Comparison of ENCODE assay signal across 8 cellular contexts in the genomic region with DNA sequence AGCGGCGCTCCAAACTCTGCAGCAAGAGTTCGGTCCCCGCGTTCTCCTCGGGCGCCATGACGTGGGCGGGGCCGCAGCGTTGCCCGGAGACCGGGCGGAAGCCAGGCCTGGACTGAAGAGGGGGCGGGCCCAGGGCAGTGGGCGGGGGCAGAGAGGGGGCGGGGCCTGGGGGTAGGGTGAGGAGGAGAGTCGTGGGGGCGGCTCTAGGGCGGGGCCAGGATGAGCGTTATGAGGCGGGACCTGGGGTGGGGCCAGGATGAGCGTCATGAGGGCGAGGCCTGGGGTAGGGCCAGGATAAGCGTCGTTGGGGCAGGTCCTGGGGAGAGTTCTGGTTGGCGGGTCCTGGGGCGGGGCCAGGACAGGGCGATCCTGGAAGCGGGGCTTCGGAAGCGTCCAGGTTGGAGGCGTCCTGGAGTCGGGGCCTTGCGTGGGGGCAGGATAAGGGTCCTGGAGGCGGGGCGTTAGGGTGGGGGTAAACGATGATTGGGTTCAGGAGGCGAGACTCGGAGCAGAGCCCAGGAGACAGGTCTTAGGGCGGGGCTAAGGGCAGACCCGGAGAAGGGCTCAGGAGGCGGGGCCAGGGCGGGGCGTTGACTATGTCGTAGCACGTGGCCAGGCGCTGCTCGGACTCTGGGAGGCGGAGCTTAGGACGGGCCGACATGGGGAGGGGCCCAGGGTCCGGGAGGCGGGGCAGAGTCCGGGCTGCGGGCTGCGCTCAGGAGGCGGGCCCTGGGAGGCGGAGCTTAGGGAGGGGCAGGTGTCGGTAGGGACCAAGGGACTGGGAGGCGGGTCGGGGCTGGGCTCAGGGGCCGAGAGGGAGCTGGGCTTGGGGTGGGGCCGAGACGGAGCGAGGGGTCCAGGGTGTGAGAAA.
DNase-seq lines count a peak whose midpoint lies in the region; FAIRE-seq and TF ChIP-seq lines count a peak whose summit lies in the region.
"Not testable (repeated sequence)": the region's sequence is repeated elsewhere in the genome, so short reads cannot be mapped to it uniquely, and the experiment has no call there.

No MANE protein-coding gene starts in this region.

- peak overlapping the region; percentile 92 for H2AFZ ChIP-seq in neuron (ENCODE audit: low read depth, low read length)

- H3K4me1 Mint-ChIP-seq in activated naive CD4-positive, alpha-beta T cell treated with anti-CD3 and anti-CD28 coated beads, Interleukin-2, amount 10 ng/mL, durations not matched to agents 7 days and 5 days, result peaks cover 18% of the 10 kb centered on the region

- CTCF ChIA-PET in HEK293T (lab: Yijun Ruan, JAX), result not testable (repeated sequence)
- CTCF ChIA-PET in activated naive CD4-positive, alpha-beta T cell treated with anti-CD3 and anti-CD28 coated beads, Interleukin-2, amount 10 ng/mL, durations not matched to agents 7 days and 5 days (lab: Charles Lee), result interaction anchor here (2.0 kb wide), 1 partner anchor 176 kb away, joined by 5 read pairs; a partner anchor contains a TSS

- H3K27ac ChIP-seq in SK-N-MC, result peak overlapping the region; percentile 36; the same call in 1 of the 2 replicates
- H3K27ac ChIP-seq in stomach, result peak overlapping the region; percentile 80 to 91 (median 89)

- not testable (repeated sequence) for H3K36me3 Mint-ChIP-seq in activated naive CD4-positive, alpha-beta T cell treated with anti-CD3 and anti-CD28 coated beads, Interleukin-2, amount 10 ng/mL, durations not matched to agents 7 days and 5 days

- not testable (repeated sequence) for TF ChIP-seq EP300 in stomach (IDR thresholded peaks at IDR 0.05)

- TF ChIP-seq POLR2A in stomach (IDR thresholded peaks at IDR 0.05), result not testable (repeated sequence)

- POLR2A ChIA-PET in HEK293T (lab: Yijun Ruan, JAX), result not testable (repeated sequence)

- not testable (repeated sequence) for H3K4me1 ChIP-seq in neuron (ENCODE audit: insufficient read depth, low read length)
- H3K4me1 ChIP-seq in stomach, result peaks cover 4 to 17% (median 14%) of the 10 kb centered on the region in 4 donors

- not testable (repeated sequence) for H3K36me3 ChIP-seq in SK-N-MC (ENCODE audit: insufficient read depth, low read length); neuron (ENCODE audit: insufficient read depth, low read length); stomach

- TF ChIP-seq CTCF in stomach (IDR thresholded peaks at IDR 0.05), result not testable (repeated sequence)

- not testable (repeated sequence) for H3K27me3 ChIP-seq in neuron (ENCODE audit: insufficient read depth, low read length); stomach

- DNase-seq in ELF-1 (ENCODE audit: low read depth, low spot score) (peak; percentile 99), HEK293T (ENCODE audit: extremely low spot score) (peak; percentile 91), NCI-H1092 (lab: John Stamatoyannopoulos, UW) (peak; percentile 96), SK-N-MC (ENCODE audit: low read depth, low spot score) (peak; percentile 89), frontal cortex (ENCODE audit: low spot score in 2 of 2) (peak; percentile 94 to 96), stomach (peak; percentile 99)
- DNase-seq in activated naive CD4-positive, alpha-beta T cell treated with anti-CD3 and anti-CD28 coated beads, Interleukin-2, amount 10 ng/mL, durations not matched to agents 7 days and 5 days, result peak; percentile 99

- peak; percentile 47 for FAIRE-seq in frontal cortex (lab: Jason Lieb, UNC)

- peak overlapping the region; percentile 84 for H3K9ac ChIP-seq in SK-N-MC (ENCODE audit: insufficient read length)

- WGBS in stomach, 5 donors, result 0 to 3% (median 1%) methylated on average over 21 to 66 of the region's 66 CpGs

- not testable (repeated sequence) for H3K9me3 ChIP-seq in SK-N-MC (ENCODE audit: low read depth, low read length); neuron (ENCODE audit: low read length); stomach

- not testable (repeated sequence) for H3K9me3 Mint-ChIP-seq in activated naive CD4-positive, alpha-beta T cell treated with anti-CD3 and anti-CD28 coated beads, Interleukin-2, amount 10 ng/mL, durations not matched to agents 7 days and 5 days

- intact Hi-C loops in stomach (cut with DNase I; ENCODE audit: low total_unique reads), result not testable (repeated sequence)

- H3K27me3 Mint-ChIP-seq in activated naive CD4-positive, alpha-beta T cell treated with anti-CD3 and anti-CD28 coated beads, Interleukin-2, amount 10 ng/mL, durations not matched to agents 7 days and 5 days, result peaks cover 28% of the 10 kb centered on the region

- H3K4me3 ChIP-seq in SK-N-MC (peak overlapping the region; percentile 88), neuron (ENCODE audit: low read length) (peak overlapping the region; percentile 93), stomach (peak overlapping the region; percentile 65 to 76 (median 73))

- peak overlapping the region; percentile 98 for H3K27ac Mint-ChIP-seq in activated naive CD4-positive, alpha-beta T cell treated with anti-CD3 and anti-CD28 coated beads, Interleukin-2, amount 10 ng/mL, durations not matched to agents 7 days and 5 days

- peak overlapping the region; percentile 85 for H3K4me3 Mint-ChIP-seq in activated naive CD4-positive, alpha-beta T cell treated with anti-CD3 and anti-CD28 coated beads, Interleukin-2, amount 10 ng/mL, durations not matched to agents 7 days and 5 days

Comparison
In these comparisons a context has a peak if more than half of its experiments do, and no peak if none do; other contexts are left out.
1. Peak in every context shown above with its lines: DNase-seq, H3K4me3 ChIP-seq and H3K27ac ChIP-seq.